23 cellular contexts compared by ENCODE assay signal in genomic region chr7:126557271-126557670, GRCh38.
DNase-seq lines count a peak whose midpoint lies in the region; ATAC-seq lines count a peak whose summit lies in the region.
"Had no signal": no experiment of that assay in that cellular context is flagged by ENCODE, and none has a peak within 500 bp of the region (broad histone marks: within the 10 kb centered on the region; RNA-seq: fewer than 3 reads in every experiment).

No MANE protein-coding gene starts in this region.

- ATAC-seq in GM18502 (IDR thresholded peaks at IDR 0.05; ENCODE audit: poor library complexity, unreplicated experiment) (peak; percentile 75), GM19324 (IDR thresholded peaks at IDR 0.05; ENCODE audit: low FRiP score, unreplicated experiment) (peak; percentile 44), HG02588 (IDR thresholded peaks at IDR 0.05; ENCODE audit: unreplicated experiment) (peak; percentile 68), HG03378 (IDR thresholded peaks at IDR 0.05; ENCODE audit: unreplicated experiment) (peak; percentile 52), left cardiac atrium (no peak)
- ATAC-seq: activated T-helper 17 cell treated with anti-CD3 and anti-CD28 coated beads, Interleukin-2, amount 50 U/mL, for 72 hours; psoas muscle; T-helper 17 cell had no signal

- DNase-seq in left cardiac atrium (no peak), GM19240 (ENCODE audit: insufficient read length, low spot score) (no peak), cortex of kidney (lab: John Stamatoyannopoulos, UW) (no peak), T-helper 1 cell (no peak)
- DNase-seq: activated CD4-positive, alpha-beta T cell treated with anti-CD3 and anti-CD28 coated beads for 48 hours; caudate nucleus; COR-L47; dermis blood vessel endothelial cell; DMS79 treated with DMSO at 0.1 percent for 48 hours; glutamatergic neuron; GOT3; NCI-H446 treated with DMSO at 0.1 percent for 48 hours; Peyer's patch; psoas muscle; SJCRH30; stimulated activated naive CD4-positive, alpha-beta T cell; T-helper 17 cell; testis had no signal

- intact Hi-C loops in left cardiac atrium (cut with DNase I) = no loop called here

Comparison
In these comparisons a context has a peak if more than half of its experiments do, and no peak if none do; other contexts are left out.
1. ATAC-seq: peak in GM18502 (single experiment), GM19324 (single experiment), HG02588 (single experiment) and HG03378 (single experiment); none in left cardiac atrium (0 of 2).